Comparison of ENCODE assay signal across 8 cellular contexts in genomic region chr14:96095581-96096476, GRCh38. TPM values are rescaled to one million over a fixed set of nuclear protein-coding genes. Genes with fewer than 3 reads are reported as not detected.
DNase-seq lines count a peak whose midpoint lies in the region; ATAC-seq and TF ChIP-seq lines count a peak whose summit lies in the region.
"Had no signal": no experiment of that assay in that cellular context is flagged by ENCODE, and none has a peak within 500 bp of the region (broad histone marks: within the 10 kb centered on the region; RNA-seq: fewer than 3 reads in every experiment).

No MANE protein-coding gene starts in this region.

- peak; percentile 74 for ATAC-seq in IMR-90 (ENCODE audit: low read depth)
- ATAC-seq in Panc1, result peak; percentile 73
- peak; percentile 11 to 18 for ATAC-seq in upper lobe of left lung (ENCODE audit: low FRiP score in 2 of 2)
- ATAC-seq in GM18858 (IDR thresholded peaks at IDR 0.05; ENCODE audit: unreplicated experiment), result no peak
- no peak for ATAC-seq in stimulated activated effector memory CD8-positive, alpha-beta T cell treated with anti-CD3 and anti-CD28 coated beads, Interleukin-12 subunit alpha, Interleukin-12 subunit beta, amount 100 ng/mL, for 72 hours

- no peak overlapping the region for H3K23ac ChIP-seq in IMR-90 (ENCODE audit: low read depth, low read length)

- TF ChIP-seq RAD21 in IMR-90 (IDR thresholded peaks at IDR 0.05; ENCODE audit: low read length), result no peak

- intact Hi-C loops in IMR-90 (cut with micrococcal nuclease), result loop anchor here (5.0 kb wide), 1 partner anchor 79 kb away; no protein-coding TSS in a partner anchor
- intact Hi-C loops in Panc1 (cut with micrococcal nuclease; ENCODE audit: unreplicated experiment), result loop anchor here (5.0 kb wide), 1 partner anchor 99 kb away; no protein-coding TSS in a partner anchor

- H3K4me2 ChIP-seq in IMR-90 (ENCODE audit: low read depth, low read length), result peak overlapping the region; percentile 25; the same call in 1 of the 2 replicates

- peak overlapping the region; percentile 8; the same call in 1 of the 2 replicates for H3K9ac ChIP-seq in IMR-90 (ENCODE audit: low read depth, low read length)

- H3K9me3 ChIP-seq in IMR-90 (ENCODE audit: control insufficient read depth, insufficient read depth, low read length), result no peaks in the 10 kb centered on the region
- no peaks in the 10 kb centered on the region for H3K9me3 ChIP-seq in Panc1 (ENCODE audit: control insufficient read depth, insufficient read depth, low read depth, low read length)
- no peaks in the 10 kb centered on the region for H3K9me3 ChIP-seq in upper lobe of left lung
- H3K9me3 ChIP-seq: psoas muscle had no signal

- dilution Hi-C loops in IMR-90 (cut with HindIII; ENCODE audit: low sequenced_read_pairs, unreplicated experiment), result no loop called here

- no peak overlapping the region for H3K56ac ChIP-seq in IMR-90 (ENCODE audit: extremely low read depth, insufficient read depth, low read length)

- H2AK9ac ChIP-seq in IMR-90 (replicated peaks; ENCODE audit: low read depth, low read length, poor library complexity), result peak overlapping the region; percentile 58

- no peak overlapping the region for H4K5ac ChIP-seq in IMR-90 (ENCODE audit: low read depth, low read length)

- H3K18ac ChIP-seq in IMR-90 (ENCODE audit: low read depth, low read length), result peak overlapping the region; percentile 43; the same call in 1 of the 2 replicates

- POLR2A ChIA-PET in IMR-90 (lab: Charles Lee; ENCODE audit: unreplicated experiment) (interaction anchor here (1.1 kb wide), 1 partner anchor 109 kb away, joined by 5 read pairs; the partner anchor contains the start of gene BDKRB2), Panc1 (lab: Charles Lee) (no interaction called here)

- in situ Hi-C loops in IMR-90 (cut with MboI; ENCODE audit: low sequenced_read_pairs) (loop anchor here (5.0 to 10.0 kb wide), 4 partner anchors 54 to 551 kb away; no protein-coding TSS in a partner anchor), Panc1 (cut with HindIII; ENCODE audit: low pct_unique_long_range_greater_than_20kb, low sequenced_read_pairs) (no loop called here)

- TF ChIP-seq CTCF in IMR-90 (conservative IDR thresholded peaks at IDR 0.05; ENCODE audit: low read depth, low read length), result no peak
- no peak for TF ChIP-seq CTCF in Panc1 (IDR thresholded peaks at IDR 0.05)
- TF ChIP-seq CTCF in upper lobe of left lung (IDR thresholded peaks at IDR 0.05), result no peak

- no peak overlapping the region for H2BK5ac ChIP-seq in IMR-90 (ENCODE audit: low read depth, low read length, poor library complexity, severe bottlenecking)

- H3K36me3 ChIP-seq in IMR-90 (ENCODE audit: control insufficient read depth, insufficient read depth, low read length) (no peaks in the 10 kb centered on the region), Panc1 (ENCODE audit: control insufficient read depth, insufficient read depth, low read length) (no peaks in the 10 kb centered on the region), upper lobe of left lung (no peaks in the 10 kb centered on the region)

- H3K4me1 ChIP-seq in IMR-90 (ENCODE audit: control insufficient read depth, insufficient read depth, low read length), result peaks cover 14% of the 10 kb centered on the region
- H3K4me1 ChIP-seq in Panc1 (ENCODE audit: control insufficient read depth, insufficient read depth, low read length), result peaks cover 12% of the 10 kb centered on the region
- H3K4me1 ChIP-seq in upper lobe of left lung, result peaks cover 4 to 28% (median 14%) of the 10 kb centered on the region in 4 donors
- H3K4me1 ChIP-seq: psoas muscle had no signal

- peak overlapping the region; percentile 48; the same call in 1 of the 2 replicates for H2BK20ac ChIP-seq in IMR-90 (ENCODE audit: low read depth, low read length)

- 0 out of 3 replicates have a peak overlapping the region, but pooled peaks have one; percentile 63 for H2BK15ac ChIP-seq in IMR-90 (ENCODE audit: low read depth, low read length)

- H3K14ac ChIP-seq in IMR-90 (replicated peaks; ENCODE audit: low read depth, low read length), result peak overlapping the region; percentile 72

- no peaks in the 10 kb centered on the region for H4K20me1 ChIP-seq in IMR-90 (ENCODE audit: insufficient read depth, low read length)

- peak overlapping the region; percentile 34 to 64; a peak in 3 of 4 replicates for H4K8ac ChIP-seq in IMR-90 (ENCODE audit: low read depth in 2 of 2, low read length in 2 of 2)

- 0% methylated on average over 3 of the region's 16 CpGs; no CpG with 5 or more reads in 1 of the 2 experiments for WGBS in IMR-90 (ENCODE audit: extremely low coverage in 2 of 2, insufficient read length in 1 of 2), 2 experiments
- 42 to 56% methylated on average over 10 to 16 of the region's 16 CpGs for WGBS in upper lobe of left lung, 2 donors

- peak overlapping the region; percentile 74 for H2AFZ ChIP-seq in IMR-90 (replicated peaks; ENCODE audit: low read length, poor library complexity)

- H3K9me3 Mint-ChIP-seq in stimulated activated effector memory CD8-positive, alpha-beta T cell treated with anti-CD3 and anti-CD28 coated beads, Interleukin-12 subunit alpha, Interleukin-12 subunit beta, amount 100 ng/mL, for 72 hours, result no peaks in the 10 kb centered on the region

- H2BK120ac ChIP-seq in IMR-90 (ENCODE audit: low read depth, low read length), result peak overlapping the region; percentile 55; the same call in 1 of the 2 replicates

- peak overlapping the region; percentile 78 for H2AK5ac ChIP-seq in IMR-90 (ENCODE audit: low read depth, low read length)

- no peak overlapping the region for H3K4me3 ChIP-seq in IMR-90 (ENCODE audit: insufficient read depth, low read depth, low read length)
- H3K4me3 ChIP-seq in Panc1 (ENCODE audit: low read depth in 2 of 2, low read length in 2 of 2), result no peak overlapping the region
- no peak overlapping the region for H3K4me3 ChIP-seq in upper lobe of left lung
- H3K4me3 ChIP-seq: psoas muscle had no signal

- H3K27me3 ChIP-seq in IMR-90 (ENCODE audit: control insufficient read depth, insufficient read depth, low read length), result no peaks in the 10 kb centered on the region
- H3K27me3 ChIP-seq in Panc1 (ENCODE audit: control insufficient read depth, insufficient read depth, low read length), result no peaks in the 10 kb centered on the region
- no peaks in the 10 kb centered on the region for H3K27me3 ChIP-seq in upper lobe of left lung

- H3K27ac ChIP-seq in IMR-90 (ENCODE audit: insufficient read depth, low read length), result peak overlapping the region; percentile 64; the same call in 1 of the 2 replicates
- H3K27ac ChIP-seq in Panc1 (ENCODE audit: low read length), result peak overlapping the region; percentile 68
- H3K27ac ChIP-seq in upper lobe of left lung, result peak overlapping the region in 1 of 4 donors; percentile 26
- H3K27ac ChIP-seq: psoas muscle had no signal

- DNase-seq in IMR-90 (peak; percentile 92), Panc1 (ENCODE audit: low read depth, low spot score) (no peak), glomerular visceral epithelial cell (ENCODE audit: extremely low spot score) (peak; percentile 31), upper lobe of left lung (peak in 1 of 2 donors; percentile 57)
- no peak for DNase-seq in activated CD4-positive, CD25-positive, alpha-beta regulatory T cell (lab: John Stamatoyannopoulos, UW)
- DNase-seq in stimulated activated effector memory CD8-positive, alpha-beta T cell treated with anti-CD3 and anti-CD28 coated beads, Interleukin-12 subunit alpha, Interleukin-12 subunit beta, amount 100 ng/mL, for 72 hours (ENCODE audit: low spot score in 2 of 2), result no peak

- CTCF ChIA-PET in IMR-90 (lab: Yijun Ruan, JAX), result interaction anchor here (1.0 to 2.8 kb wide), 4 partner anchors 94 to 188 kb away, joined by 3 to 19 read pairs (median 3); no protein-coding TSS in a partner anchor
- CTCF ChIA-PET in Panc1 (lab: Charles Lee), result no interaction called here

- no peak for TF ChIP-seq EP300 in upper lobe of left lung (IDR thresholded peaks at IDR 0.05)

- H3K4me1 Mint-ChIP-seq in stimulated activated effector memory CD8-positive, alpha-beta T cell treated with anti-CD3 and anti-CD28 coated beads, Interleukin-12 subunit alpha, Interleukin-12 subunit beta, amount 100 ng/mL, for 72 hours, result no peaks in the 10 kb centered on the region

- no peaks in the 10 kb centered on the region; a peak in 1 of 4 replicates for H3K79me1 ChIP-seq in IMR-90 (ENCODE audit: low read depth in 1 of 2, low read length in 2 of 2)

- TF ChIP-seq POLR2A in IMR-90 (IDR thresholded peaks at IDR 0.05; ENCODE audit: low read depth, low read length) (no peak), upper lobe of left lung (IDR thresholded peaks at IDR 0.05) (no peak)

- no peak overlapping the region for H3K27ac Mint-ChIP-seq in stimulated activated effector memory CD8-positive, alpha-beta T cell treated with anti-CD3 and anti-CD28 coated beads, Interleukin-12 subunit alpha, Interleukin-12 subunit beta, amount 100 ng/mL, for 72 hours

- no peaks in the 10 kb centered on the region for H3K36me3 Mint-ChIP-seq in stimulated activated effector memory CD8-positive, alpha-beta T cell treated with anti-CD3 and anti-CD28 coated beads, Interleukin-12 subunit alpha, Interleukin-12 subunit beta, amount 100 ng/mL, for 72 hours

- peak overlapping the region; percentile 44 for H4K91ac ChIP-seq in IMR-90 (ENCODE audit: insufficient read depth, low read depth, low read length)

- BruUV-seq in IMR-90 (replicated peaks; lab: Mats Ljungman, UMichigan) (no TSS peak), Panc1 (replicated peaks; lab: Mats Ljungman, UMichigan) (no TSS peak)

- no peak overlapping the region for H3K4me3 Mint-ChIP-seq in stimulated activated effector memory CD8-positive, alpha-beta T cell treated with anti-CD3 and anti-CD28 coated beads, Interleukin-12 subunit alpha, Interleukin-12 subunit beta, amount 100 ng/mL, for 72 hours

- peak overlapping the region; percentile 65 for H3K4ac ChIP-seq in IMR-90 (ENCODE audit: low read depth, low read length)

- peaks cover 11% of the 10 kb centered on the region for H3K9me1 ChIP-seq in IMR-90 (ENCODE audit: insufficient read depth, low read length)

TF ChIP-seq in IMR-90, 13 proteins besides CTCF, POLR2A, EP300 and RAD21 (continues in another document):
- TF ChIP-seq MAFK (IDR thresholded peaks at IDR 0.05; ENCODE audit: low read depth, low read length) (no peak), CEBPB (IDR thresholded peaks at IDR 0.05; ENCODE audit: low read depth, low read length) (peak; percentile 94)

RNA-seq across cellular contexts. Expression of gene C14orf132, which starts 56.7 kb away (rescaled TPM):
- total RNA-seq in IMR-90 (2012; rRNA removed) (6.3 and 6.9 TPM in 2 replicates), Panc1 (2021; ENCODE audit: unreplicated experiment) (23.0 TPM), upper lobe of left lung (10 to 100 TPM; 36.7 to 64.6 (median 59.6) TPM)
- polyA plus RNA-seq in IMR-90 (2012; rRNA removed), result 10.8 and 13.5 TPM in 2 replicates
- polyA plus RNA-seq in IMR-90 (2012; cell fraction: cytosol; rRNA removed), result 7.1 and 15.4 TPM in 2 replicates
- 10.9 and 23.2 TPM in 2 replicates for polyA plus RNA-seq in IMR-90 (2012; cell fraction: nucleus; rRNA removed; ENCODE audit: low replicate concordance)
- 10.8 TPM for polyA plus RNA-seq in Panc1 (2012; ENCODE audit: insufficient read length)

Comparison
In these comparisons a context has a peak if more than half of its experiments do, and no peak if none do; other contexts are left out.
1. ATAC-seq: peak in IMR-90 (single experiment), Panc1 (single experiment) and upper lobe of left lung (2 of 2); none in GM18858 (single experiment) and stimulated activated effector memory CD8-positive, alpha-beta T cell treated with anti-CD3 and anti-CD28 coated beads, Interleukin-12 subunit alpha, Interleukin-12 subunit beta, amount 100 ng/mL, for 72 hours (single experiment).
2. DNase-seq: peak in IMR-90 (single experiment) and glomerular visceral epithelial cell (single experiment); none in Panc1 (single experiment), activated CD4-positive, CD25-positive, alpha-beta regulatory T cell (0 of 4) and stimulated activated effector memory CD8-positive, alpha-beta T cell treated with anti-CD3 and anti-CD28 coated beads, Interleukin-12 subunit alpha, Interleukin-12 subunit beta, amount 100 ng/mL, for 72 hours (0 of 2).